9 cellular contexts compared by ENCODE assay signal in the genomic region with DNA sequence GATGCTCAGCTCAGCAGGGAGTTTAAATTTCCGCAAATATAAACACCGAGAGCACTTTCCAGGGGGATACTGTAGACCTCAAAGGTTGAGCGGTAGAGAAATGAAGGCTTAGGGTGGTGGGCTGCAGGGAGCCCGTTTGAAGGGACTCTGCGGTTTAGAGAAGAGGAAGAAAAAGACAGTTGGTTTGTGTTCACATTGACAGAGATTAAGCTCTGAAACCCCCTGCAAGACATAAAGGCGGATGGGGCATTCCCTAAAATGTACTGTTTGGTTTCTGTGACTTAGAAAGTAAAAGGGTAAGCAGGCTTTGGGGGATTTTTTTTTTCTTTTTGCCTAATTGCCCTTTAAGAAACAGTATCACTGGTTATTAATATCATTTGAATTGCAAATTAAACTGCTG. TPM values are rescaled to one million over a fixed set of nuclear protein-coding genes. Genes with fewer than 3 reads are reported as not detected.
DNase-seq lines count a peak whose midpoint lies in the region; ATAC-seq and TF ChIP-seq lines count a peak whose summit lies in the region.
"Had no signal": no experiment of that assay in that cellular context is flagged by ENCODE, and none has a peak within 500 bp of the region (broad histone marks: within the 10 kb centered on the region; RNA-seq: fewer than 3 reads in every experiment).

No MANE protein-coding gene starts in this region.

- H3K4me1 Mint-ChIP-seq in glutamatergic neuron (ENCODE audit: low read depth, unreplicated experiment): peaks cover 31% of the 10 kb centered on the region
- peaks cover 0 to 4% (median 0%) of the 10 kb centered on the region in 3 donors for H3K4me1 Mint-ChIP-seq in CD8-positive, alpha-beta memory T cell

- H3K27me3 ChIP-seq in HUES64 (ENCODE audit: insufficient read depth, low read length): peaks cover 25% of the 10 kb centered on the region
- H3K27me3 ChIP-seq in smooth muscle cell (ENCODE audit: low read depth): peaks cover 61% of the 10 kb centered on the region
- H3K27me3 ChIP-seq in CD8-positive, alpha-beta memory T cell (ENCODE audit: insufficient read depth, low read length, poor library complexity, severe bottlenecking): peaks cover 15% of the 10 kb centered on the region

- TF ChIP-seq CTCF in glutamatergic neuron (IDR thresholded peaks at IDR 0.05; ENCODE audit: partially characterized antibody, unreplicated experiment) (no peak), smooth muscle cell (IDR thresholded peaks at IDR 0.05; ENCODE audit: borderline replicate concordance, insufficient read depth, poor library complexity, severe bottlenecking) (no peak)

- H3K36me3 ChIP-seq in HUES64 (ENCODE audit: insufficient read depth, low read length): no peaks in the 10 kb centered on the region
- H3K36me3 ChIP-seq in smooth muscle cell (ENCODE audit: low read depth): no peaks in the 10 kb centered on the region
- H3K36me3 ChIP-seq in CD8-positive, alpha-beta memory T cell (ENCODE audit: insufficient read depth, low read length): no peaks in the 10 kb centered on the region

- H3K36me3 Mint-ChIP-seq in glutamatergic neuron (ENCODE audit: unreplicated experiment): no peaks in the 10 kb centered on the region
- no peaks in the 10 kb centered on the region for H3K36me3 Mint-ChIP-seq in CD8-positive, alpha-beta memory T cell

- ATAC-seq in GM19043 (IDR thresholded peaks at IDR 0.05; ENCODE audit: low read depth, unreplicated experiment): peak; percentile 58
- no peak for ATAC-seq in HG03457 (IDR thresholded peaks at IDR 0.05; ENCODE audit: unreplicated experiment)

- H3K27ac ChIP-seq in HUES64 (ENCODE audit: low read depth, low read length) (no peak overlapping the region), smooth muscle cell (ENCODE audit: low read depth) (no peak overlapping the region)
- no peak overlapping the region for H3K27ac ChIP-seq in CD8-positive, alpha-beta memory T cell (ENCODE audit: low read depth, low read length)

- peak overlapping the region; percentile 5 for H3K27ac Mint-ChIP-seq in glutamatergic neuron (ENCODE audit: unreplicated experiment)
- no peak overlapping the region for H3K27ac Mint-ChIP-seq in CD8-positive, alpha-beta memory T cell

- no peak for DNase-seq in glutamatergic neuron
- no peak for DNase-seq in smooth muscle cell (lab: John Stamatoyannopoulos, UW; ENCODE audit: unreplicated experiment)
- DNase-seq in CD8-positive, alpha-beta memory T cell: no peak
- no peak for DNase-seq in KG1 (lab: John Stamatoyannopoulos, UW)
- DNase-seq in middle frontal gyrus (ENCODE audit: extremely low spot score, low spot score): no peak
- DNase-seq: activated naive CD4-positive, alpha-beta T cell had no signal

- peaks cover 5% of the 10 kb centered on the region for H3K9me3 Mint-ChIP-seq in glutamatergic neuron (ENCODE audit: unreplicated experiment)
- H3K9me3 Mint-ChIP-seq in CD8-positive, alpha-beta memory T cell: no peaks in the 10 kb centered on the region

- POLR2A ChIA-PET in CD8-positive, alpha-beta memory T cell (lab: Charles Lee): no interaction called here

- H3K4me3 Mint-ChIP-seq in glutamatergic neuron (ENCODE audit: unreplicated experiment): peak overlapping the region; percentile 88
- H3K4me3 Mint-ChIP-seq in CD8-positive, alpha-beta memory T cell: no peak overlapping the region

- peaks cover 3% of the 10 kb centered on the region for H3K27me3 Mint-ChIP-seq in glutamatergic neuron (ENCODE audit: unreplicated experiment)
- peaks cover 45 to 62% of the 10 kb centered on the region in 2 donors for H3K27me3 Mint-ChIP-seq in CD8-positive, alpha-beta memory T cell

- peaks cover 50% of the 10 kb centered on the region for H3K4me1 ChIP-seq in HUES64 (ENCODE audit: insufficient read depth, low read length)
- peaks cover 41% of the 10 kb centered on the region for H3K4me1 ChIP-seq in smooth muscle cell (ENCODE audit: low read depth)
- no peaks in the 10 kb centered on the region for H3K4me1 ChIP-seq in CD8-positive, alpha-beta memory T cell (ENCODE audit: insufficient read depth, low read length)

- H3K4me3 ChIP-seq in HUES64 (ENCODE audit: low read length) (peak overlapping the region; percentile 82), smooth muscle cell (peak overlapping the region; percentile 65)
- H3K4me3 ChIP-seq in CD8-positive, alpha-beta memory T cell (ENCODE audit: low read length): no peak overlapping the region

- peak overlapping the region; percentile 97 for H3K4me2 ChIP-seq in smooth muscle cell

- CTCF ChIA-PET in CD8-positive, alpha-beta memory T cell (lab: Charles Lee): no interaction called here

- H3F3A ChIP-seq in smooth muscle cell (ENCODE audit: low read depth): no peaks in the 10 kb centered on the region

- peak overlapping the region; percentile 74 for H3K9ac ChIP-seq in HUES64 (ENCODE audit: low read depth, low read length)
- no peak overlapping the region for H3K9ac ChIP-seq in smooth muscle cell (ENCODE audit: low read depth)

- H3K9me3 ChIP-seq in HUES64 (ENCODE audit: insufficient read depth, low read depth, low read length) (no peaks in the 10 kb centered on the region), smooth muscle cell (replicated peaks; ENCODE audit: low read depth) (no peaks in the 10 kb centered on the region)
- H3K9me3 ChIP-seq in CD8-positive, alpha-beta memory T cell (ENCODE audit: low read length): no peaks in the 10 kb centered on the region

- WGBS in HUES64: 3% methylated on average over 6 of the region's 6 CpGs
- 8% methylated on average over 6 of the region's 6 CpGs for WGBS in smooth muscle cell (ENCODE audit: low lambda C conversion rate)

- no peaks in the 10 kb centered on the region for H4K20me1 ChIP-seq in smooth muscle cell (ENCODE audit: low read depth)

- H2AFZ ChIP-seq in smooth muscle cell (ENCODE audit: low read depth): no peak overlapping the region

- H3K79me2 ChIP-seq in smooth muscle cell (ENCODE audit: low read depth): no peaks in the 10 kb centered on the region

RNA-seq across cellular contexts. Expression of gene KAZN, which starts 1.3 kb away (rescaled TPM):
- polyA plus RNA-seq in HUES64 (2013, experiment 1 of 2): 7.4 TPM
- 9.1 TPM for polyA plus RNA-seq in HUES64 (2013, experiment 2 of 2)
- total RNA-seq in glutamatergic neuron (ENCODE audit: unreplicated experiment) (7.9 TPM), smooth muscle cell (4.4 and 8.2 TPM in 2 replicates)
- 6.3 and 9.0 TPM in 2 replicates for polyA plus RNA-seq in smooth muscle cell
- under 1 TPM; 0.18 to 0.35 TPM for total RNA-seq in CD8-positive, alpha-beta memory T cell
- 0.15 TPM for polyA plus RNA-seq in CD8-positive, alpha-beta memory T cell
